In the genomic region with DNA sequence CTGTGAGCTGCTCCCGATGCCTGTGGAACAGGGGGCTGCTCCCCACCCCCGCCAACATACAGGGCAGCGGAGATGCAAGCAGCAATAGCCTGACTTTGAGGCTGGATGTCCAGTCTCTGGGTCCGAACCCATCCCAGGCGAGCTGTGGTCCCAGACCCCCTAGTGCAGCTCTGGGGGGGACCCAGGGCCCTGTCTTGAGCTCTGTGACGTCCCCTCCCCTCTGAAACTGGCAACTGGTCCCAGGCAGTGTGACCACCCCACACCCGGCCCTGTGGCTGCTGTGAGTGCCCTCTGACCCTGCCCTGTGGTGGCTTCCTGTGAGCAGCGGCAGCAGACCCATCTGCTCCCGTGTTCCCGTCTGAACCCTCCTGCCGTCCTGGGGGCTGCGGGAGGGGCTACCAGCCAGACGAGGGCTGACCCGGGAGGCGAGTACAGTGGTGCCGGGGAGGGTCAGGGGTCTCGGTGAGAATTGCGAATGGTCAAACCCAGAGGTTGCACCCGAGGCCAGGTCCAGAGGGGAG, we compare ENCODE assay signal across 1 cellular context.
TF ChIP-seq lines count a peak whose summit lies in the region.

No MANE protein-coding gene starts in this region.

TF ChIP-seq in HepG2, 621 proteins besides CTCF, POLR2A, EP300 and RAD21 (continued from another document):
- TF ChIP-seq, protein P1, sequence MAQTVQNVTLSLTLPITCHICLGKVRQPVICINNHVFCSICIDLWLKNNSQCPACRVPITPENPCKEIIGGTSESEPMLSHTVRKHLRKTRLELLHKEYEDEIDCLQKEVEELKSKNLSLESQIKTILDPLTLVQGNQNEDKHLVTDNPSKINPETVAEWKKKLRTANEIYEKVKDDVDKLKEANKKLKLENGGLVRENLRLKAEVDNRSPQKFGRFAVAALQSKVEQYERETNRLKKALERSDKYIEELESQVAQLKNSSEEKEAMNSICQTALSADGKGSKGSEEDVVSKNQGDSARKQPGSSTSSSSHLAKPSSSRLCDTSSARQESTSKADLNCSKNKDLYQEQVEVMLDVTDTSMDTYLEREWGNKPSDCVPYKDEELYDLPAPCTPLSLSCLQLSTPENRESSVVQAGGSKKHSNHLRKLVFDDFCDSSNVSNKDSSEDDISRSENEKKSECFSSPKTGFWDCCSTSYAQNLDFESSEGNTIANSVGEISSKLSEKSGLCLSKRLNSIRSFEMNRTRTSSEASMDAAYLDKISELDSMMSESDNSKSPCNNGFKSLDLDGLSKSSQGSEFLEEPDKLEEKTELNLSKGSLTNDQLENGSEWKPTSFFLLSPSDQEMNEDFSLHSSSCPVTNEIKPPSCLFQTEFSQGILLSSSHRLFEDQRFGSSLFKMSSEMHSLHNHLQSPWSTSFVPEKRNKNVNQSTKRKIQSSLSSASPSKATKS (CRISPR knock-in tag; IDR thresholded peaks at IDR 0.05): no peak
- TF ChIP-seq PCBP2 (optimal IDR thresholded peaks at IDR 0.05; ENCODE audit: low read depth, low read length, poor library complexity, severe bottlenecking) (no peak), ZNF260 (CRISPR knock-in tag; IDR thresholded peaks at IDR 0.05; ENCODE audit: borderline replicate concordance, low read depth) (no peak)
